In the genomic region with DNA sequence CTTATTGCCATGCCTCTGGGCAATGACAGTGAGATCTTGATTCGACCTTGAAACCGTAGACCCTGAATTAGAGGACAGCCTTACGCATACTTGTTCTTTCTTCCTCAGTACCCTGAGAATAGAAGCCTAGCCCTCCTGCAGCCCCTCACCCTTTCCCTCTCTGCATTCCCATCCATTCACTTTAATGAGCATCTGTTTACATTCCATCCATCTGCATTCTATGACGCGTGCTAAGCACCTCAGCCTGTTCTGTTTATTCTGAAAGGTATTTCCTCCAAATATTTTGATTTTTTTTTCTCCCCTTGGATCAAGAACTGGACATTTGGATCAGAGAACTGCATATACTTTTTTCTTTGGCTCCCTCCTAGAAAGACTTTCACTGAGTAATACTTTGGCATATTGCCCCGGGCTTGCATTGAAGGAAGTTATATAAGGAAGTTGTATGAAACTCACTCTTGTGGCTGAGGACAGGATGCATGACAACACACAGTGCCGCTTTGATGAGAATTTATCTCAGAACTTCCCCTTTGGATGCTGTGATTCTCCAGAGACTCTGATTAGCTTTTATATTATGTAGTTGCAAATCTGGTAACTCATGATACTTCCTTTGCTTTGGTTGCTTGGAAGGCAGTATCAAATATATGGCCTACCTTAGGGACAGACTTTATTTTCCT, we compare ENCODE assay signal across 8 cellular contexts. TPM values are rescaled to one million over a fixed set of nuclear protein-coding genes. Genes with fewer than 3 reads are reported as not detected.
DNase-seq lines count a peak whose midpoint lies in the region; ATAC-seq and TF ChIP-seq lines count a peak whose summit lies in the region.

No MANE protein-coding gene starts in this region.

- H3K4me3 Mint-ChIP-seq in HFFc6: peak overlapping the region; percentile 33; the same call in 1 of the 2 replicates

- no peaks in the 10 kb centered on the region; the same call in none of the 2 replicates for H3K27me3 Mint-ChIP-seq in HFFc6 (ENCODE audit: insufficient read depth)

- ATAC-seq in HG03139 (IDR thresholded peaks at IDR 0.05; ENCODE audit: unreplicated experiment) (no peak), GM21381 (IDR thresholded peaks at IDR 0.05; ENCODE audit: unreplicated experiment) (no peak)

- TF ChIP-seq CTCF in HFFc6 (IDR thresholded peaks at IDR 0.05) (no peak), fibroblast of villous mesenchyme (IDR thresholded peaks at IDR 0.05; ENCODE audit: insufficient read depth, low read depth, low read length) (no peak)

- H3K27ac Mint-ChIP-seq in HFFc6: peak overlapping the region; percentile 75

- no peaks in the 10 kb centered on the region for H3K36me3 Mint-ChIP-seq in HFFc6 (ENCODE audit: low read depth)

- no peak overlapping the region for H3K4me3 ChIP-seq in fibroblast of villous mesenchyme (ENCODE audit: low read depth, low read length)

- intact Hi-C loops in posterior vena cava (cut with DNase I): loop anchor here in 1 of 2 donors (10.0 kb wide), 1 partner anchor 740 kb away; the partner anchor contains the start of gene STOML2

- peaks cover 45% of the 10 kb centered on the region for H3K4me1 Mint-ChIP-seq in HFFc6 (ENCODE audit: low read depth)

- no peaks in the 10 kb centered on the region for H3K9me3 Mint-ChIP-seq in HFFc6

- peak; percentile 66 for DNase-seq in AG20443 (ENCODE audit: low spot score)
- peak; percentile 90 for DNase-seq in HFFc6
- DNase-seq in T-helper 22 cell (ENCODE audit: low read depth): peak; percentile 24
- DNase-seq in fibroblast of villous mesenchyme (ENCODE audit: low read depth): peak; percentile 80
- peak; percentile 25 for DNase-seq in posterior vena cava (ENCODE audit: low spot score)
- no peak for DNase-seq in NCI-H1930 (lab: John Stamatoyannopoulos, UW)

RNA-seq across cellular contexts. Expression of gene TMEM8B, which starts 15.7 kb away (rescaled TPM):
- total RNA-seq in HFFc6 (2021; fragmentation: NEBNext Ultra II Directional; extraction: Animal tissue kit (Norgen Biotek cat#: 25700)): 10 to 100 TPM in 5 of 6 experiments, 1 to 10 TPM in 1; 8.7 to 15.2 (median 12.0) TPM
- 0.86 and 1.9 TPM in 2 replicates for total RNA-seq in fibroblast of villous mesenchyme
- 10 to 100 TPM; 16.1 to 18.5 TPM for total RNA-seq in posterior vena cava

RNA-seq across cellular contexts. Expression of gene FAM221B, which starts 16.2 kb away (rescaled TPM):
- total RNA-seq in HFFc6 (2021; fragmentation: NEBNext Ultra II Directional; extraction: Animal tissue kit (Norgen Biotek cat#: 25700)): not detected
- total RNA-seq in fibroblast of villous mesenchyme: not detected in 2 replicates
- not detected for total RNA-seq in posterior vena cava

RNA-seq across cellular contexts. Expression of gene OR13J1, which starts 25.4 kb away (rescaled TPM):
- total RNA-seq in HFFc6 (2021; fragmentation: NEBNext Ultra II Directional; extraction: Animal tissue kit (Norgen Biotek cat#: 25700)): not detected
- total RNA-seq in fibroblast of villous mesenchyme: not detected in 2 replicates
- total RNA-seq in posterior vena cava: not detected

RNA-seq across cellular contexts. Expression of gene HINT2, which starts 29.9 kb away (rescaled TPM):
- 10 to 100 TPM; 23.3 to 35.3 (median 34.6) TPM for total RNA-seq in HFFc6 (2021; fragmentation: NEBNext Ultra II Directional; extraction: Animal tissue kit (Norgen Biotek cat#: 25700))
- total RNA-seq in fibroblast of villous mesenchyme: 13.8 and 27.4 TPM in 2 replicates
- 10 to 100 TPM; 20.0 to 26.8 TPM for total RNA-seq in posterior vena cava

RNA-seq across cellular contexts. Expression of gene SPAG8, which starts 32.7 kb away (rescaled TPM):
- 1 to 10 TPM in 4 of 6 experiments, under 1 TPM in 2; 0.80 to 1.7 (median 1.2) TPM for total RNA-seq in HFFc6 (2021; fragmentation: NEBNext Ultra II Directional; extraction: Animal tissue kit (Norgen Biotek cat#: 25700))
- 0.32 and 0.86 TPM in 2 replicates for total RNA-seq in fibroblast of villous mesenchyme
- 1 to 10 TPM in 1 of 2 donors, under 1 TPM in 1; 0.76 to 3.1 TPM for total RNA-seq in posterior vena cava

Comparison
In these comparisons a context has a peak if more than half of its experiments do, and no peak if none do; other contexts are left out.
1. DNase-seq: peak in AG20443 (single experiment), HFFc6 (single experiment), T-helper 22 cell (single experiment), fibroblast of villous mesenchyme (single experiment) and posterior vena cava (single experiment); none in NCI-H1930 (0 of 2).